In genomic region chr1:58017641-58018040, GRCh38 we compare ENCODE assay signal across 22 cellular contexts.
DNase-seq lines count a peak whose midpoint lies in the region; ATAC-seq, FAIRE-seq and TF ChIP-seq lines count a peak whose summit lies in the region.
"Had no signal": no experiment of that assay in that cellular context is flagged by ENCODE, and none has a peak within 500 bp of the region (broad histone marks: within the 10 kb centered on the region; RNA-seq: fewer than 3 reads in every experiment).

No MANE protein-coding gene starts in this region.

- no peaks in the 10 kb centered on the region for H3K36me3 Mint-ChIP-seq in H9 (ENCODE audit: insufficient read depth in 1 of 3, low read depth in 3 of 3)
- H3K36me3 Mint-ChIP-seq: CD4-positive, CD25-positive, alpha-beta regulatory T cell; CD8-positive, alpha-beta memory T cell had no signal

- H4K5ac ChIP-seq in H9 (ENCODE audit: insufficient read length, low read depth, low read length) (no peak overlapping the region), H1 (ENCODE audit: insufficient read length, low read depth, low read length) (no peak overlapping the region), mesendoderm (ENCODE audit: low read length) (no peak overlapping the region)

- H4K20me1 ChIP-seq in H9 (ENCODE audit: control insufficient read depth, insufficient read depth, insufficient read length), result no peaks in the 10 kb centered on the region
- no peaks in the 10 kb centered on the region for H4K20me1 ChIP-seq in H1 (replicated peaks in 1 of 2; ENCODE audit: control insufficient read depth in 1 of 2, insufficient read depth in 2 of 2, low read length in 2 of 2)

- H3K9ac ChIP-seq in H9 (ENCODE audit: extremely low read depth, insufficient read length, low read length) (no peak overlapping the region), H1 (replicated peaks in 1 of 4; ENCODE audit: extremely low read depth in 1 of 4, low read depth in 3 of 4, low read length in 3 of 4) (no peak overlapping the region), mesendoderm (ENCODE audit: low read length) (no peak overlapping the region)

- in situ Hi-C loops in GM13977 (cut with MboI; ENCODE audit: low pct_unique_long_range_greater_than_20kb, low sequenced_read_pairs, unreplicated experiment), result no loop called here

- H3K27me3 ChIP-seq in H9 (ENCODE audit: insufficient read depth, low read length) (no peaks in the 10 kb centered on the region), H1 (replicated peaks in 1 of 4; ENCODE audit: control insufficient read depth in 3 of 4, extremely low read depth in 1 of 4, insufficient read depth in 3 of 4, low read length in 3 of 4) (no peaks in the 10 kb centered on the region), mesendoderm (ENCODE audit: insufficient read depth, low read length, poor library complexity) (no peaks in the 10 kb centered on the region)
- H3K27me3 ChIP-seq: BE2C had no signal

- H3K4me3 ChIP-seq in GM12864 (ENCODE audit: low read depth, low read length) (no peak overlapping the region), H1 (ENCODE audit: extremely low read depth in 1 of 4, insufficient read depth in 2 of 4, low read depth in 3 of 4, low read length in 4 of 4) (no peak overlapping the region), mesendoderm (ENCODE audit: low read length) (no peak overlapping the region)

- TF ChIP-seq EP300 in H1 (IDR thresholded peaks at IDR 0.05; ENCODE audit: borderline replicate concordance in 1 of 2, low read depth in 2 of 2, low read length in 2 of 2), result no peak

- H3K9me3 ChIP-seq in H9 (ENCODE audit: control insufficient read depth, low read depth, low read length) (no peaks in the 10 kb centered on the region), H1 (ENCODE audit: insufficient read depth in 2 of 2, low read depth in 1 of 2, low read length in 1 of 2) (no peaks in the 10 kb centered on the region)
- H3K9me3 ChIP-seq: BE2C had no signal

- H3K27ac ChIP-seq in H9 (ENCODE audit: insufficient read length, low read depth, low read length) (no peak overlapping the region), H1 (ENCODE audit: low read depth, low read length) (no peak overlapping the region), mesendoderm (ENCODE audit: low read depth, low read length) (no peak overlapping the region)

- H3K27ac Mint-ChIP-seq in H9, result no peak overlapping the region; a peak in 1 of 7 replicates
- H3K27ac Mint-ChIP-seq: CD4-positive, CD25-positive, alpha-beta regulatory T cell had no signal

- peak; percentile 9 for TF ChIP-seq CTCF in GM12864 (IDR thresholded peaks at IDR 0.05; ENCODE audit: low read depth, low read length, missing control alignments)
- TF ChIP-seq CTCF in H9 (conservative IDR thresholded peaks at IDR 0.05), result peak; percentile 24; the same call in 1 of the 3 replicates
- TF ChIP-seq CTCF in H1 (IDR thresholded peaks at IDR 0.05; ENCODE audit: control extremely low read depth in 1 of 3, insufficient read depth in 1 of 3, low read depth in 1 of 3, low read length in 3 of 3), result peak in 2 of 3 experiments; percentile 17 to 29; a peak in 2 of 4 replicates
- no peak for TF ChIP-seq CTCF in GM13977 (IDR thresholded peaks at IDR 0.05; ENCODE audit: extremely low read depth, insufficient read depth, missing control alignments)

- H2BK15ac ChIP-seq in H9 (ENCODE audit: low read depth, low read length), result no peak overlapping the region
- no peak overlapping the region for H2BK15ac ChIP-seq in H1 (ENCODE audit: low read length)
- no peak overlapping the region for H2BK15ac ChIP-seq in mesendoderm (replicated peaks; ENCODE audit: low read depth)

- no peaks in the 10 kb centered on the region for H3K9me3 Mint-ChIP-seq in H9
- H3K9me3 Mint-ChIP-seq: CD8-positive, alpha-beta memory T cell had no signal

- H2AK5ac ChIP-seq in H9 (ENCODE audit: insufficient read length, low read length) (no peak overlapping the region), H1 (ENCODE audit: low read depth, low read length) (no peak overlapping the region), mesendoderm (ENCODE audit: low read length) (no peak overlapping the region)

- WGBS in H9 (ENCODE audit: extremely low coverage, insufficient read length, low lambda C conversion rate), result no CpG with 5 or more reads among the region's 3 CpGs
- WGBS in H1 (ENCODE audit: extremely low coverage in 1 of 2, insufficient coverage in 1 of 2, insufficient read length in 1 of 2, insufficient replicate concordance in 2 of 2, low coverage in 1 of 2, low lambda C conversion rate in 2 of 2, missing lambda C conversion rate in 1 of 2), 2 experiments, result 90% methylated on average over 3 of the region's 3 CpGs; no CpG with 5 or more reads in 1 of the 2 experiments
- 100% methylated on average over 2 of the region's 3 CpGs for WGBS in mesendoderm (ENCODE audit: extremely low coverage, insufficient coverage, low lambda C conversion rate)

- H3K56ac ChIP-seq in H9 (ENCODE audit: insufficient read length, low read depth, low read length) (no peak overlapping the region), H1 (replicated peaks; ENCODE audit: insufficient read length, low read depth, low read length) (no peak overlapping the region), mesendoderm (ENCODE audit: low read length) (no peak overlapping the region)

- CTCF ChIA-PET in H1 (lab: Charles Lee; ENCODE audit: partially characterized antibody), result interaction anchor here (0.6 to 2.6 kb wide), 12 partner anchors 13 to 528 kb away, joined by 3 to 8 read pairs (median 3); no protein-coding TSS in a partner anchor

- no peak for FAIRE-seq in H1 (lab: Jason Lieb, UNC)
- FAIRE-seq: A204.1, GM12891, GM18507 had no signal

- H3K79me2 ChIP-seq in H9 (ENCODE audit: insufficient read depth, low read length) (no peaks in the 10 kb centered on the region), H1 (ENCODE audit: control insufficient read depth in 1 of 2, insufficient read depth in 2 of 2, low read length in 2 of 2) (no peaks in the 10 kb centered on the region), mesendoderm (ENCODE audit: control insufficient read depth, insufficient read depth, low read length) (no peaks in the 10 kb centered on the region)

- H3K4ac ChIP-seq in H9 (ENCODE audit: low read depth, low read length) (no peak overlapping the region), H1 (replicated peaks; ENCODE audit: insufficient read length, low read depth, low read length) (peak overlapping the region; percentile 63), mesendoderm (ENCODE audit: low read depth, low read length) (no peak overlapping the region)

- POLR2A ChIA-PET in H1 (lab: Charles Lee; ENCODE audit: partially characterized antibody), result interaction anchor here (1.3 kb wide), 1 partner anchor 13 kb away, joined by 4 read pairs; no protein-coding TSS in a partner anchor

- H3K79me1 ChIP-seq in H9 (ENCODE audit: insufficient read depth, low read depth, low read length, poor library complexity, severe bottlenecking) (no peaks in the 10 kb centered on the region), H1 (ENCODE audit: low read depth, low read length) (no peaks in the 10 kb centered on the region), mesendoderm (ENCODE audit: low read length) (no peaks in the 10 kb centered on the region)

- H3K23ac ChIP-seq in H9 (ENCODE audit: insufficient read length, low read depth, low read length) (no peak overlapping the region), H1 (ENCODE audit: insufficient read length) (no peak overlapping the region), mesendoderm (ENCODE audit: low read length) (no peak overlapping the region)

- no peak overlapping the region for H3K18ac ChIP-seq in H9 (ENCODE audit: insufficient read length, low read depth, low read length)
- H3K18ac ChIP-seq in H1 (ENCODE audit: extremely low read depth, low read length), result no peak overlapping the region
- H3K18ac ChIP-seq in mesendoderm (ENCODE audit: low read length), result no peak overlapping the region

- no peaks in the 10 kb centered on the region for H3K36me3 ChIP-seq in H1 (ENCODE audit: control insufficient read depth in 2 of 4, insufficient read depth in 4 of 4, low read length in 3 of 4)
- H3K36me3 ChIP-seq in mesendoderm (ENCODE audit: control insufficient read depth, insufficient read depth, low read length), result no peaks in the 10 kb centered on the region
- H3K36me3 ChIP-seq: BE2C had no signal

- H2BK12ac ChIP-seq in H9 (ENCODE audit: insufficient read length, low read depth, low read length) (no peak overlapping the region), H1 (ENCODE audit: low read depth, low read length) (peak overlapping the region; percentile 78; the same call in 1 of the 2 replicates)

- H3K14ac ChIP-seq in H9 (ENCODE audit: insufficient read depth, low read length), result no peak overlapping the region
- H3K14ac ChIP-seq in H1 (ENCODE audit: insufficient read length), result no peak overlapping the region

- H2BK5ac ChIP-seq in H9 (ENCODE audit: insufficient read length, low read length), result no peak overlapping the region
- H2BK5ac ChIP-seq in H1 (ENCODE audit: low read depth, low read length), result no peak overlapping the region
- no peak overlapping the region for H2BK5ac ChIP-seq in mesendoderm (ENCODE audit: low read length)

- H2BK120ac ChIP-seq in H9 (ENCODE audit: low read depth, low read length, poor library complexity, severe bottlenecking) (no peak overlapping the region), H1 (replicated peaks; ENCODE audit: low read depth, low read length) (no peak overlapping the region), mesendoderm (ENCODE audit: low read depth, low read length) (no peak overlapping the region)

- H3K27me3 Mint-ChIP-seq in H9 (ENCODE audit: low read depth), result no peaks in the 10 kb centered on the region; the same call in 1 of the 2 replicates
- H3K27me3 Mint-ChIP-seq: CD4-positive, CD25-positive, alpha-beta regulatory T cell had no signal

- no peak overlapping the region for H2BK20ac ChIP-seq in H9 (ENCODE audit: low read depth, low read length, poor library complexity, severe bottlenecking)
- 0 out of 2 replicates have a peak overlapping the region, but pooled peaks have one; percentile 51 for H2BK20ac ChIP-seq in H1 (ENCODE audit: low read length)

- H3K4me3 Mint-ChIP-seq in H9, result no peak overlapping the region
- H3K4me3 Mint-ChIP-seq: CD4-positive, CD25-positive, alpha-beta regulatory T cell; CD8-positive, alpha-beta memory T cell had no signal

- ATAC-seq in GM21515 (IDR thresholded peaks at IDR 0.05; ENCODE audit: unreplicated experiment), result no peak

- H4K8ac ChIP-seq in H9 (replicated peaks; ENCODE audit: insufficient read length, low read depth, low read length) (no peak overlapping the region), H1 (ENCODE audit: extremely low read depth, insufficient read depth, low read length) (no peak overlapping the region), mesendoderm (ENCODE audit: low read depth, low read length) (no peak overlapping the region)

- H4K91ac ChIP-seq in H9 (ENCODE audit: insufficient read length, low read depth, low read length) (no peak overlapping the region), H1 (replicated peaks; ENCODE audit: insufficient read length, low read length) (peak overlapping the region; percentile 29)

- DNase-seq in GM12864 (ENCODE audit: low read depth) (no peak), H9 (no peak), H1 (ENCODE audit: low read depth in 1 of 2, low spot score in 2 of 2) (no peak), mesendoderm (peak; percentile 49), GM13977 (ENCODE audit: low spot score) (no peak), NCI-H526 (lab: John Stamatoyannopoulos, UW) (no peak)
- DNase-seq: ACHN; BE2C; C1 segment of cervical spinal cord; CD4-positive, CD25-positive, alpha-beta regulatory T cell; CD8-positive, alpha-beta memory T cell; COR-L47; DMS 273 treated with DMSO at 0.1 percent for 48 hours; DMS53; DND-41; EL; HCEC 1CT; KG1 had no signal

- H3T11ph ChIP-seq in H9 (ENCODE audit: low read length), result no peak overlapping the region

- H2AFZ ChIP-seq in H9 (ENCODE audit: low read length) (no peak overlapping the region), H1 (ENCODE audit: low read length) (no peak overlapping the region)

- TF ChIP-seq RAD21 in H1 (IDR thresholded peaks at IDR 0.05 in 1 of 2, conservative IDR thresholded peaks at IDR 0.05 in 1 of 2; ENCODE audit: low read depth in 2 of 2, low read length in 2 of 2), result peak; percentile 51 to 61

- H3K4me2 ChIP-seq in H9 (ENCODE audit: insufficient read depth, insufficient read length, low read length) (no peak overlapping the region), H1 (ENCODE audit: insufficient read depth in 1 of 2, low read depth in 2 of 2, low read length in 2 of 2) (no peak overlapping the region), mesendoderm (ENCODE audit: low read length) (no peak overlapping the region)

- H3K4me1 ChIP-seq in H9 (ENCODE audit: insufficient read depth, low read length) (peaks cover 3% of the 10 kb centered on the region; the same call in 1 of the 2 replicates), H1 (replicated peaks in 1 of 4; ENCODE audit: control insufficient read depth in 3 of 4, insufficient read depth in 4 of 4, low read length in 3 of 4) (peaks cover 0 to 5% (median 0%) of the 10 kb centered on the region in 4 experiments; a peak in 1 of 7 replicates), mesendoderm (ENCODE audit: control insufficient read depth, low read depth, low read length) (no peaks in the 10 kb centered on the region)
- H3K4me1 ChIP-seq: BE2C had no signal

- H3K23me2 ChIP-seq in H9 (ENCODE audit: insufficient read length, low read depth, low read length, poor library complexity, severe bottlenecking), result no peaks in the 10 kb centered on the region
- H3K23me2 ChIP-seq in H1 (ENCODE audit: low read depth, low read length), result no peaks in the 10 kb centered on the region; the same call in 1 of the 2 replicates

- TF ChIP-seq POLR2A in H1 (IDR thresholded peaks at IDR 0.05; ENCODE audit: control extremely low read depth in 1 of 2, low read depth in 2 of 2, low read length in 2 of 2), result no peak

- peaks cover 25 to 31% of the 10 kb centered on the region in 2 experiments for H3K4me1 Mint-ChIP-seq in H9
- H3K4me1 Mint-ChIP-seq: CD4-positive, CD25-positive, alpha-beta regulatory T cell; CD8-positive, alpha-beta memory T cell had no signal
